Comparison of ENCODE assay signal across 25 cellular contexts in the genomic region with DNA sequence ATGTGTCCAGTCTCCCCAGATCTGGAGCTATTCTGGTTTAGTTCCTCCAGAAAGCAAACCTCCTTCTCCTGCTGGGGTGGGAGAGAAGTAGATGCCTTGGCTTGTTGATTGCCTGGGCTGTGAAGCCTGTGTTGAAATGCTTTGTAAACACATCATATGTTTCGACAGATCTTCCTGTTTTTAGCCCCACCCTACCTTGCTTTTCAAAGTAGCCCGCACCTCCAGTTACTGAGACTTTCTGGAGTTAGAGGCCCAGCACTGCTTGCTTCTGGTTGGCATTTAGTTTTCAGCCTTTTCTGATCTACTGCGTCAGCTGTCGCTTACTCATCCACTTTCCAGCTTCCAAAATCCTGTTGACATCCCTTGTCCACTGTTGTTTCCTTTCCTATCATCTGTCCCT. TPM values are rescaled to one million over a fixed set of nuclear protein-coding genes. Genes with fewer than 3 reads are reported as not detected.
DNase-seq lines count a peak whose midpoint lies in the region; TF ChIP-seq lines count a peak whose summit lies in the region.
"Had no signal": no experiment of that assay in that cellular context is flagged by ENCODE, and none has a peak within 500 bp of the region (broad histone marks: within the 10 kb centered on the region; RNA-seq: fewer than 3 reads in every experiment).

No MANE protein-coding gene starts in this region.

- H3K4me1 ChIP-seq in right atrium auricular region = peaks cover 0 to 6% of the 10 kb centered on the region in 2 donors
- H3K4me1 ChIP-seq in left ventricle myocardium inferior = peaks cover 17% of the 10 kb centered on the region
- peaks cover 4 to 9% of the 10 kb centered on the region in 2 donors for H3K4me1 ChIP-seq in muscle layer of duodenum (ENCODE audit: control insufficient read depth in 1 of 2, insufficient read depth in 2 of 2, low read length in 2 of 2)
- H3K4me1 ChIP-seq in Caco-2 = no peaks in the 10 kb centered on the region

- CTCF ChIA-PET in Caco-2 (lab: Charles Lee) = no interaction called here

- H3K36me3 ChIP-seq in right atrium auricular region = no peaks in the 10 kb centered on the region
- H3K36me3 ChIP-seq in left ventricle myocardium inferior = no peaks in the 10 kb centered on the region
- no peaks in the 10 kb centered on the region for H3K36me3 ChIP-seq in muscle layer of duodenum (ENCODE audit: control insufficient read depth in 1 of 2, insufficient read depth in 2 of 2, low read length in 2 of 2)
- no peaks in the 10 kb centered on the region for H3K36me3 ChIP-seq in Caco-2 (ENCODE audit: control insufficient read depth, insufficient read depth, low read length)

- H3K4me3 ChIP-seq in right atrium auricular region (no peak overlapping the region), left ventricle myocardium inferior (no peak overlapping the region), muscle layer of duodenum (ENCODE audit: low read depth in 1 of 2, low read length in 2 of 2) (no peak overlapping the region), Caco-2 (ENCODE audit: low read depth, low read length) (no peak overlapping the region)

- H3K27me3 ChIP-seq in right atrium auricular region (no peaks in the 10 kb centered on the region), left ventricle myocardium inferior (ENCODE audit: low read depth) (peaks cover 11% of the 10 kb centered on the region), muscle layer of duodenum (ENCODE audit: low read depth, low read length) (no peaks in the 10 kb centered on the region), Caco-2 (replicated peaks; ENCODE audit: control insufficient read depth, insufficient read depth, low read length) (no peaks in the 10 kb centered on the region)

- POLR2A ChIA-PET in Caco-2 (lab: Charles Lee) = no interaction called here

- no peaks in the 10 kb centered on the region for H3K9me3 ChIP-seq in right atrium auricular region
- H3K9me3 ChIP-seq in left ventricle myocardium inferior (replicated peaks) = no peaks in the 10 kb centered on the region
- H3K9me3 ChIP-seq in muscle layer of duodenum (ENCODE audit: control insufficient read depth in 1 of 2, low read length in 2 of 2) = no peaks in the 10 kb centered on the region
- H3K9me3 ChIP-seq in Caco-2 = no peaks in the 10 kb centered on the region

- DNase-seq in right atrium auricular region (ENCODE audit: low spot score) = peak; percentile 30
- no peak for DNase-seq in left ventricle myocardium inferior
- DNase-seq in activated CD4-positive, alpha-beta T cell treated with anti-CD3 and anti-CD28 coated beads, Interleukin-2, amount 10 ng/mL, durations not matched to agents 24 days and 14 days = no peak
- DNase-seq in head of caudate nucleus = no peak
- DNase-seq in Caco-2 = no peak
- DNase-seq in kidney glomerular epithelial cell (lab: John Stamatoyannopoulos, UW) = no peak
- DNase-seq: 8988T; activated CD4-positive, alpha-beta memory T cell treated with anti-CD3 and anti-CD28 coated beads, Interleukin-2, amount 10 ng/mL, durations not matched to agents 7 days and 5 days; activated effector memory CD4-positive, alpha-beta T cell treated with anti-CD3 and anti-CD28 coated beads, Interleukin-2, amount 50 U/mL, for 16 hours; Karpas-422; left cardiac atrium; NCI-H1417 treated with DMSO at 0.1 percent for 48 hours; NCI-H524; NK-92 treated with Interleukin-12 subunit alpha and Interleukin-12 subunit beta, amount 100 ng/mL, for 24 hours; RPMI8226; SW 1271 had no signal

- H3K9me3 Mint-ChIP-seq in dendritic cell treated with granulocyte-macrophage colony-stimulating factor and Interleukin-4, amounts not matched to agents 40 ng/mL and 50 ng/mL, for 4 days = peaks cover 9% of the 10 kb centered on the region
- no peaks in the 10 kb centered on the region for H3K9me3 Mint-ChIP-seq in activated CD4-positive, alpha-beta T cell treated with anti-CD3 and anti-CD28 coated beads, Interleukin-2, amount 10 ng/mL, durations not matched to agents 24 days and 14 days
- H3K9me3 Mint-ChIP-seq in Caco-2 (ENCODE audit: unreplicated experiment) = no peaks in the 10 kb centered on the region
- H3K9me3 Mint-ChIP-seq: activated CD4-positive, alpha-beta memory T cell treated with anti-CD3 and anti-CD28 coated beads, Interleukin-2, amount 10 ng/mL, durations not matched to agents 7 days and 5 days had no signal

- no TSS peak for BruUV-seq in Caco-2 (replicated peaks; lab: Mats Ljungman, UMichigan)

- TF ChIP-seq CTCF in right atrium auricular region (IDR thresholded peaks at IDR 0.05) (no peak), left ventricle myocardium inferior (IDR thresholded peaks at IDR 0.05; ENCODE audit: borderline replicate concordance) (no peak), Caco-2 (IDR thresholded peaks at IDR 0.05; ENCODE audit: insufficient read depth in 1 of 2, low read depth in 1 of 2, low read length in 1 of 2, severe bottlenecking in 1 of 2, unreplicated experiment in 1 of 2) (no peak)

- H3K27ac ChIP-seq in right atrium auricular region (no peak overlapping the region), left ventricle myocardium inferior (replicated peaks) (no peak overlapping the region), muscle layer of duodenum (ENCODE audit: low read length) (peak overlapping the region; percentile 3)

- no peak overlapping the region for H3K4me3 Mint-ChIP-seq in dendritic cell treated with granulocyte-macrophage colony-stimulating factor and Interleukin-4, amounts not matched to agents 40 ng/mL and 50 ng/mL, for 4 days
- H3K4me3 Mint-ChIP-seq in activated CD4-positive, alpha-beta T cell treated with anti-CD3 and anti-CD28 coated beads, Interleukin-2, amount 10 ng/mL, durations not matched to agents 24 days and 14 days = no peak overlapping the region
- H3K4me3 Mint-ChIP-seq in Caco-2 (ENCODE audit: unreplicated experiment) = no peak overlapping the region
- H3K4me3 Mint-ChIP-seq: activated CD4-positive, alpha-beta memory T cell treated with anti-CD3 and anti-CD28 coated beads, Interleukin-2, amount 10 ng/mL, durations not matched to agents 7 days and 5 days; B cell; brain; stimulated activated memory B cell treated with anti-CD40 and anti-IgM and Interleukin-4, amounts not matched to agents 10 μg/mL and 1 μg/mL and 100 μg/mL, for 72 hours had no signal

- peak overlapping the region; percentile 64 for H3K27ac Mint-ChIP-seq in dendritic cell treated with granulocyte-macrophage colony-stimulating factor and Interleukin-4, amounts not matched to agents 40 ng/mL and 50 ng/mL, for 4 days
- no peak overlapping the region for H3K27ac Mint-ChIP-seq in activated CD4-positive, alpha-beta T cell treated with anti-CD3 and anti-CD28 coated beads, Interleukin-2, amount 10 ng/mL, durations not matched to agents 24 days and 14 days
- no peak overlapping the region for H3K27ac Mint-ChIP-seq in Caco-2 (ENCODE audit: unreplicated experiment)
- H3K27ac Mint-ChIP-seq: activated CD4-positive, alpha-beta memory T cell treated with anti-CD3 and anti-CD28 coated beads, Interleukin-2, amount 10 ng/mL, durations not matched to agents 7 days and 5 days; B cell; brain; stimulated activated memory B cell treated with anti-CD40 and anti-IgM and Interleukin-4, amounts not matched to agents 10 μg/mL and 1 μg/mL and 100 μg/mL, for 72 hours had no signal

- H3K36me3 Mint-ChIP-seq in dendritic cell treated with granulocyte-macrophage colony-stimulating factor and Interleukin-4, amounts not matched to agents 40 ng/mL and 50 ng/mL, for 4 days (ENCODE audit: low read depth) = no peaks in the 10 kb centered on the region
- no peaks in the 10 kb centered on the region for H3K36me3 Mint-ChIP-seq in activated CD4-positive, alpha-beta T cell treated with anti-CD3 and anti-CD28 coated beads, Interleukin-2, amount 10 ng/mL, durations not matched to agents 24 days and 14 days (ENCODE audit: low read depth)
- no peaks in the 10 kb centered on the region for H3K36me3 Mint-ChIP-seq in Caco-2 (ENCODE audit: insufficient read depth, unreplicated experiment)
- H3K36me3 Mint-ChIP-seq: brain had no signal

- H3K4me1 Mint-ChIP-seq in dendritic cell treated with granulocyte-macrophage colony-stimulating factor and Interleukin-4, amounts not matched to agents 40 ng/mL and 50 ng/mL, for 4 days (ENCODE audit: low read depth) = peaks cover 68% of the 10 kb centered on the region
- H3K4me1 Mint-ChIP-seq in activated CD4-positive, alpha-beta T cell treated with anti-CD3 and anti-CD28 coated beads, Interleukin-2, amount 10 ng/mL, durations not matched to agents 24 days and 14 days = peaks cover 7% of the 10 kb centered on the region
- H3K4me1 Mint-ChIP-seq in Caco-2 (ENCODE audit: low read depth, unreplicated experiment) = no peaks in the 10 kb centered on the region
- H3K4me1 Mint-ChIP-seq: B cell; brain; stimulated activated memory B cell treated with anti-CD40 and anti-IgM and Interleukin-4, amounts not matched to agents 10 μg/mL and 1 μg/mL and 100 μg/mL, for 72 hours had no signal

- H3K27me3 Mint-ChIP-seq in dendritic cell treated with granulocyte-macrophage colony-stimulating factor and Interleukin-4, amounts not matched to agents 40 ng/mL and 50 ng/mL, for 4 days = no peaks in the 10 kb centered on the region
- peaks cover 56% of the 10 kb centered on the region for H3K27me3 Mint-ChIP-seq in activated CD4-positive, alpha-beta T cell treated with anti-CD3 and anti-CD28 coated beads, Interleukin-2, amount 10 ng/mL, durations not matched to agents 24 days and 14 days
- H3K27me3 Mint-ChIP-seq in Caco-2 (ENCODE audit: insufficient read depth, unreplicated experiment) = peaks cover 4% of the 10 kb centered on the region

- intact Hi-C loops in left ventricle myocardium inferior (cut with micrococcal nuclease) (loop anchor here (10.0 kb wide), 1 partner anchor 327 kb away; a partner anchor contains a TSS), head of caudate nucleus (cut with DNase I) (no loop called here), Caco-2 (cut with micrococcal nuclease; ENCODE audit: unreplicated experiment) (loop anchor here (10.0 kb wide), 1 partner anchor 327 kb away; a partner anchor contains a TSS)
- intact Hi-C loops in dendritic cell treated with granulocyte-macrophage colony-stimulating factor and Interleukin-4, amounts not matched to agents 40 ng/mL and 50 ng/mL, for 4 days (cut with micrococcal nuclease) = no loop called here
- intact Hi-C loops in activated CD4-positive, alpha-beta T cell treated with anti-CD3 and anti-CD28 coated beads, Interleukin-2, amount 10 ng/mL, durations not matched to agents 24 days and 14 days (cut with micrococcal nuclease) = no loop called here

RNA-seq across cellular contexts. Expression of a gene that starts 17.9 kb away (rescaled TPM):
- total RNA-seq in right atrium auricular region (10 to 100 TPM; 34.9 to 38.7 TPM), left ventricle myocardium inferior (25.0 TPM), Caco-2 (2022) (32.2 and 32.3 TPM in 2 replicates)
- total RNA-seq in activated CD4-positive, alpha-beta T cell treated with anti-CD3 and anti-CD28 coated beads, Interleukin-2, amount 10 ng/mL, durations not matched to agents 24 days and 14 days = 72.8 and 74.3 TPM in 2 replicates

RNA-seq across cellular contexts. Expression of a gene that starts 20.2 kb away (rescaled TPM):
- not detected for total RNA-seq in right atrium auricular region
- total RNA-seq in left ventricle myocardium inferior = not detected
- not detected in 2 replicates for total RNA-seq in activated CD4-positive, alpha-beta T cell treated with anti-CD3 and anti-CD28 coated beads, Interleukin-2, amount 10 ng/mL, durations not matched to agents 24 days and 14 days
- total RNA-seq in Caco-2 (2022) = not detected in 2 replicates
- total RNA-seq: B cell, HT1080, left cardiac atrium, posterior vena cava, skeletal muscle tissue, temporal lobe had no signal

RNA-seq across cellular contexts. Expression of a gene that starts 34.8 kb away (rescaled TPM):
- total RNA-seq in right atrium auricular region (1,000 to 10,000 TPM; 1,618 to 2,343 TPM), left ventricle myocardium inferior (960 TPM), Caco-2 (2022) (998 and 999 TPM in 2 replicates)
- 2,460 and 2,469 TPM in 2 replicates for total RNA-seq in activated CD4-positive, alpha-beta T cell treated with anti-CD3 and anti-CD28 coated beads, Interleukin-2, amount 10 ng/mL, durations not matched to agents 24 days and 14 days

Comparison
In these comparisons a context has a peak if more than half of its experiments do, and no peak if none do; other contexts are left out.
1. intact Hi-C loops: an anchor here in left ventricle myocardium inferior (10.0 kb wide) and Caco-2 (10.0 kb wide); none called in dendritic cell treated with granulocyte-macrophage colony-stimulating factor and Interleukin-4, amounts not matched to agents 40 ng/mL and 50 ng/mL, for 4 days, activated CD4-positive, alpha-beta T cell treated with anti-CD3 and anti-CD28 coated beads, Interleukin-2, amount 10 ng/mL, durations not matched to agents 24 days and 14 days and head of caudate nucleus.